1 cellular context compared by ENCODE assay signal in the genomic region with DNA sequence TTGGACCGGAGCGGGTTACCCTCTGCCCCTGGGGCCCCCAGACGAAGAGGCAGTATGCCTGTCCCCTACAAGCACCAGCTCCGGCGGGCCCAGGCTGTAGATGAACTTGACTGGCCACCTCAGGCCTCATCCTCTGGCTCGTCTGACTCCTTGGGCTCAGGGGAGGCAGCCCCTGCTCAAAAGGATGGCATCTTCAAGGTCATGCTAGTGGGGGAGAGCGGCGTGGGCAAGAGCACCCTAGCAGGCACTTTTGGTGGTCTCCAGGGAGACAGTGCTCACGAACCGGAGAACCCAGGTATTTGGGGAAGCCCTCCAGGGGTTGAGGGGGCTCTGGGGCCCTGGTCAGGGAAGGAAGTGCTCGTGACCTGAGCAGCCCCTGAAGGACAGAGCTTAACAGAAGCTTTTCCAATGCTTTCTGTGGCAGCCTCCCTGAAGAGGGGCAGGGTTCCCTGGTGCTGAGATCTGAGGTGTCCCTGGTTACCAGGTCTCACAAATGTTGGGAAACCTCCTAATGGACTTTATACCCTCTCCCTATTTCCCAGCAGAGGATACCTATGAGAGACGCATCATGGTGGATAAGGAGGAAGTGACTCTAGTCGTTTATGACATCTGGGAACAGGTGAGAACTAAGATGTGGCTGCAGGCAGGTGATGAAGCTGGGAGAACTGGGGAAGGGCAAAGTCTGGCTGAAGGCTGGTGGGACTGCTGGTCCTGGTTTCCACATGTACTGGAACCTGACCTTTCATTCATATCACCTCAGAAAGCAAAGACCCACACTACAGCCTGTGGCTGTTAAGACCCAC.
TF ChIP-seq lines count a peak whose summit lies in the region.

No MANE protein-coding gene starts in this region.

TF ChIP-seq in WTC11, 78 proteins besides CTCF, POLR2A, EP300 and RAD21 (continued from another document):
- TF ChIP-seq GABPB1 (CRISPR knock-in tag; IDR thresholded peaks at IDR 0.05): no peak
- TF ChIP-seq RORB (CRISPR knock-in tag; IDR thresholded peaks at IDR 0.05): no peak
- no peak for TF ChIP-seq ZNF416 (CRISPR knock-in tag; IDR thresholded peaks at IDR 0.05)
- TF ChIP-seq, protein P1, sequence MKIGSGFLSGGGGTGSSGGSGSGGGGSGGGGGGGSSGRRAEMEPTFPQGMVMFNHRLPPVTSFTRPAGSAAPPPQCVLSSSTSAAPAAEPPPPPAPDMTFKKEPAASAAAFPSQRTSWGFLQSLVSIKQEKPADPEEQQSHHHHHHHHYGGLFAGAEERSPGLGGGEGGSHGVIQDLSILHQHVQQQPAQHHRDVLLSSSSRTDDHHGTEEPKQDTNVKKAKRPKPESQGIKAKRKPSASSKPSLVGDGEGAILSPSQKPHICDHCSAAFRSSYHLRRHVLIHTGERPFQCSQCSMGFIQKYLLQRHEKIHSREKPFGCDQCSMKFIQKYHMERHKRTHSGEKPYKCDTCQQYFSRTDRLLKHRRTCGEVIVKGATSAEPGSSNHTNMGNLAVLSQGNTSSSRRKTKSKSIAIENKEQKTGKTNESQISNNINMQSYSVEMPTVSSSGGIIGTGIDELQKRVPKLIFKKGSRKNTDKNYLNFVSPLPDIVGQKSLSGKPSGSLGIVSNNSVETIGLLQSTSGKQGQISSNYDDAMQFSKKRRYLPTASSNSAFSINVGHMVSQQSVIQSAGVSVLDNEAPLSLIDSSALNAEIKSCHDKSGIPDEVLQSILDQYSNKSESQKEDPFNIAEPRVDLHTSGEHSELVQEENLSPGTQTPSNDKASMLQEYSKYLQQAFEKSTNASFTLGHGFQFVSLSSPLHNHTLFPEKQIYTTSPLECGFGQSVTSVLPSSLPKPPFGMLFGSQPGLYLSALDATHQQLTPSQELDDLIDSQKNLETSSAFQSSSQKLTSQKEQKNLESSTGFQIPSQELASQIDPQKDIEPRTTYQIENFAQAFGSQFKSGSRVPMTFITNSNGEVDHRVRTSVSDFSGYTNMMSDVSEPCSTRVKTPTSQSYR (CRISPR knock-in tag; IDR thresholded peaks at IDR 0.05): no peak
TF ChIP-seq in WTC11: peak in this region for 0.
